Comparison of ENCODE assay signal across 1 cellular context in genomic region chr10:104337985-104338735, GRCh38.
TF ChIP-seq lines count a peak whose summit lies in the region.

ITPRIP (minus strand) TSS chr10:104338465; CDS start chr10:104316051, 22,414 bp downstream.

TF ChIP-seq in GM12878, 131 proteins besides CTCF, POLR2A, EP300 and RAD21 (continued from another document and continues in another):
- TF ChIP-seq ZBTB40 (IDR thresholded peaks at IDR 0.05; ENCODE audit: borderline replicate concordance) = peak; percentile 53; the same call in 1 of the 2 replicates
- no peak for TF ChIP-seq BMI1 (IDR thresholded peaks at IDR 0.05; ENCODE audit: borderline replicate concordance)
- TF ChIP-seq CEBPB (IDR thresholded peaks at IDR 0.05; ENCODE audit: borderline replicate concordance in 1 of 2, low read depth in 2 of 2, low read length in 2 of 2) = no peak
- no peak for TF ChIP-seq ZZZ3 (IDR thresholded peaks at IDR 0.05; ENCODE audit: control insufficient read depth, insufficient read length, low read depth)
- TF ChIP-seq ELK1 (IDR thresholded peaks at IDR 0.05; ENCODE audit: low read depth, low read length) = peak; percentile 95
- TF ChIP-seq PAX8 (IDR thresholded peaks at IDR 0.05) = no peak
- peak; percentile 100 for TF ChIP-seq RELB (IDR thresholded peaks at IDR 0.05; ENCODE audit: low read depth)
- TF ChIP-seq ZBTB33 (IDR thresholded peaks at IDR 0.05) = no peak
- no peak for TF ChIP-seq ATF2 (IDR thresholded peaks at IDR 0.05; ENCODE audit: low read length)
- TF ChIP-seq NFIC (IDR thresholded peaks at IDR 0.05; ENCODE audit: low read depth, low read length) = no peak
- TF ChIP-seq FOXM1 (IDR thresholded peaks at IDR 0.05; ENCODE audit: low read depth, low read length) = peak; percentile 23; the same call in 1 of the 2 replicates
- TF ChIP-seq CREB1 (IDR thresholded peaks at IDR 0.05; ENCODE audit: low read depth) = peak; percentile 43; the same call in 1 of the 2 replicates
- peak; percentile 66; the same call in 1 of the 2 replicates for TF ChIP-seq ATF7 (IDR thresholded peaks at IDR 0.05; ENCODE audit: low read depth)
- TF ChIP-seq SMAD5 (IDR thresholded peaks at IDR 0.05; ENCODE audit: low read depth) = no peak
- TF ChIP-seq USF2 (IDR thresholded peaks at IDR 0.05; ENCODE audit: borderline replicate concordance, low read depth, low read length) = no peak
- no peak for TF ChIP-seq GABPA (IDR thresholded peaks at IDR 0.05; ENCODE audit: low read depth)
- 0 out of 2 replicates have a peak, but pooled peaks have one; percentile 31 for TF ChIP-seq POLR2AphosphoS2 (IDR thresholded peaks at IDR 0.05; ENCODE audit: low read depth, low read length)
- peak; percentile 76 for TF ChIP-seq NKRF (conservative IDR thresholded peaks at IDR 0.05)
- peak; percentile 66 for TF ChIP-seq NR2F1 (conservative IDR thresholded peaks at IDR 0.05)
- TF ChIP-seq BCLAF1 (IDR thresholded peaks at IDR 0.05) = no peak
- peak; percentile 90 for TF ChIP-seq E4F1 (IDR thresholded peaks at IDR 0.05; ENCODE audit: borderline replicate concordance, partially characterized antibody)
- peak; percentile 34; the same call in 1 of the 2 replicates for TF ChIP-seq YY1 (IDR thresholded peaks at IDR 0.05; ENCODE audit: low read depth, low read length)
- no peak for TF ChIP-seq ZNF622 (IDR thresholded peaks at IDR 0.05)
- peak; percentile 62 for TF ChIP-seq MTA2 (IDR thresholded peaks at IDR 0.05; ENCODE audit: low read depth)
- no peak for TF ChIP-seq TARDBP (IDR thresholded peaks at IDR 0.05; ENCODE audit: borderline replicate concordance)
- TF ChIP-seq MEF2B (IDR thresholded peaks at IDR 0.05; ENCODE audit: partially characterized antibody, poor library complexity, severe bottlenecking) = peak; percentile 41
- peak; percentile 66 for TF ChIP-seq GATAD2B (conservative IDR thresholded peaks at IDR 0.05; ENCODE audit: low read depth)
- TF ChIP-seq STAT1 (conservative IDR thresholded peaks at IDR 0.05) = no peak
- TF ChIP-seq BCL3 (IDR thresholded peaks at IDR 0.05; ENCODE audit: borderline replicate concordance, insufficient read depth, low read depth, low read length, poor library complexity, severe bottlenecking) = no peak
- TF ChIP-seq CBFB (IDR thresholded peaks at IDR 0.05; ENCODE audit: low read depth) = peak; percentile 64; the same call in 1 of the 2 replicates
- TF ChIP-seq BACH1 (IDR thresholded peaks at IDR 0.05; ENCODE audit: borderline replicate concordance) = peak; percentile 60; the same call in 1 of the 2 replicates
- no peak for TF ChIP-seq SUPT20H (IDR thresholded peaks at IDR 0.05; ENCODE audit: borderline replicate concordance, control insufficient read depth, low read depth, low read length)
- no peak for TF ChIP-seq ZBED1 (IDR thresholded peaks at IDR 0.05; ENCODE audit: borderline replicate concordance)
- peak; percentile 42 for TF ChIP-seq HDAC6 (IDR thresholded peaks at IDR 0.05; ENCODE audit: unreplicated experiment)
- TF ChIP-seq POLR2AphosphoS5 (IDR thresholded peaks at IDR 0.05; ENCODE audit: low read length) = peak; percentile 78
- TF ChIP-seq CHD2 (IDR thresholded peaks at IDR 0.05; ENCODE audit: borderline replicate concordance, low read depth, low read length) = 0 out of 2 replicates have a peak, but pooled peaks have one; percentile 34
- TF ChIP-seq RELA (IDR thresholded peaks at IDR 0.05; ENCODE audit: borderline replicate concordance, partially characterized antibody) = peak; percentile 44
- no peak for TF ChIP-seq ASH2L (IDR thresholded peaks at IDR 0.05; ENCODE audit: borderline replicate concordance, low read depth)
- TF ChIP-seq PML (IDR thresholded peaks at IDR 0.05; ENCODE audit: low read length) = peak; percentile 17; the same call in 1 of the 2 replicates
